29 cellular contexts compared by ENCODE assay signal in genomic region chr18:445090-445489, GRCh38. TPM values are rescaled to one million over a fixed set of nuclear protein-coding genes. Genes with fewer than 3 reads are reported as not detected.
"Had no signal": no experiment of that assay in that cellular context is flagged by ENCODE, and none has a peak within 500 bp of the region (broad histone marks: within the 10 kb centered on the region; RNA-seq: fewer than 3 reads in every experiment).

No MANE protein-coding gene starts in this region.

- H3K27me3 ChIP-seq: brain microvascular endothelial cell, esophagus squamous epithelium, gastroesophageal sphincter, heart right ventricle had no signal

- H3K27ac ChIP-seq: brain microvascular endothelial cell, coronary artery, epithelial cell of prostate, esophagus squamous epithelium, gastroesophageal sphincter, heart right ventricle, WERI-Rb-1 had no signal

- H3K4me3 ChIP-seq: coronary artery, esophagus squamous epithelium, gastroesophageal sphincter, heart right ventricle had no signal

- ATAC-seq: activated CD4-positive, CD25-positive, alpha-beta regulatory T cell treated with anti-CD3 and anti-CD28 coated beads, Interleukin-2, amount 50 U/mL, for 24 hours; activated CD8-positive, alpha-beta T cell treated with anti-CD3 and anti-CD28 coated beads for 36 hours; activated naive CD4-positive, alpha-beta T cell treated with anti-CD3 and anti-CD28 coated beads, Interleukin-2, amount 50 U/mL, for 72 hours; activated T-cell treated with anti-CD3 and anti-CD28 coated beads, Interleukin-2, amount 50 U/mL, for 72 hours; gastroesophageal sphincter; heart right ventricle; T-helper 17 cell had no signal

- H3K9me3 ChIP-seq: esophagus squamous epithelium, gastroesophageal sphincter had no signal

- H3K36me3 ChIP-seq: brain microvascular endothelial cell, esophagus squamous epithelium, gastroesophageal sphincter, heart right ventricle, WERI-Rb-1 had no signal

- DNase-seq: activated B cell treated with CpG ODN at 0.5 μM for 24 hours; activated CD4-positive, alpha-beta T cell treated with anti-CD3 and anti-CD28 coated beads for 48 hours; activated CD4-positive, alpha-beta T cell treated with anti-CD3 and anti-CD28 coated beads, Interleukin-2, amount 50 U/mL, for 1 hour; activated CD4-positive, alpha-beta T cell treated with anti-CD3 and anti-CD28 coated beads, Interleukin-2, amount 50 U/mL, for 48 hours; activated CD8-positive, alpha-beta memory T cell treated with anti-CD3 and anti-CD28 coated beads for 24 hours; activated CD8-positive, alpha-beta T cell treated with anti-CD3 and anti-CD28 coated beads for 36 hours; activated gamma-delta T cell; activated naive CD4-positive, alpha-beta T cell; activated naive CD4-positive, alpha-beta T cell treated with anti-CD3 and anti-CD28 coated beads, Interleukin-2, amount 10 ng/mL, durations not matched to agents 7 days and 5 days; activated naive CD8-positive, alpha-beta T cell treated with anti-CD3 and anti-CD28 coated beads, Interleukin-2, amount 10 ng/mL, durations not matched to agents 7 days and 5 days; activated T-cell treated with anti-CD3 and anti-CD28 coated beads, Interleukin-2, amount 50 U/mL, for 1 hour; activated T-cell treated with anti-CD3 and anti-CD28 coated beads, Interleukin-2, amount 50 U/mL, for 72 hours; amniotic stem cell; anterior cingulate cortex; brain microvascular endothelial cell; dermis blood vessel endothelial cell; effector CD4-positive, alpha-beta T cell; esophagus squamous epithelium; foreskin melanocyte; heart right ventricle; T-helper 1 cell; T-helper 17 cell; T1000; WERI-Rb-1 had no signal

RNA-seq across cellular contexts. Expression of gene COLEC12, which starts 55.4 kb away (rescaled TPM):
- total RNA-seq: activated B cell treated with CpG ODN at 0.5 μM for 24 hours; activated CD8-positive, alpha-beta T cell treated with anti-CD3 and anti-CD28 coated beads for 36 hours; activated naive CD4-positive, alpha-beta T cell treated with anti-CD3 and anti-CD28 coated beads, Interleukin-2, amount 50 U/mL, for 72 hours; T-helper 17 cell had no signal
